ENCODE assay signal across 10 cellular contexts in the genomic region with DNA sequence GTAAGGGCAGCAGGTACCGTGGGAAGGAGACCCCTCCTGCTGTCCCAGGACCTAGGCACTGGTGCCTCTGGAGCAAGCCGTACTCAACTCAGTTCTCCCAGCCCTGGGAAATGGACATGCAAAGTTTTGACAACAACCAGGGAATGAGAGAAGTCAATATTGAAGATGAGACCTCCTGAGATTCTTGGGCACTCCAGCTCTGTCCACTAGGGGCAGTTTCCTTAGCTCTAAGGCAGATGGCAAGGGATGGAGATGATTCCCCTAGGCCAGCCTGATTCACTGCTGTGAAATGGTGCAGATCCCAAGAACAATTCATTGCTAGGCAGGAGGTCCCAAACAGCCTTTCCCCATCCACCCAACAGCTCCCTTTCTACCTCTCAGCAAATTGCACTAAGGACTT. TPM values are rescaled to one million over a fixed set of nuclear protein-coding genes. Genes with fewer than 3 reads are reported as not detected.
A peak's percentile ranks its signal among the peaks of the same experiment; 100 is the strongest.
DNase-seq lines count a peak whose midpoint lies in the region; ATAC-seq and TF ChIP-seq lines count a peak whose summit lies in the region.
"Had no signal": no experiment of that assay in that cellular context is flagged by ENCODE, and none has a peak within 500 bp of the region (broad histone marks: within the 10 kb centered on the region; RNA-seq: fewer than 3 reads in every experiment).

No MANE protein-coding gene starts in this region.

- no peak overlapping the region for H4K5ac ChIP-seq in H9 (ENCODE audit: insufficient read length, low read depth, low read length)

- peak; percentile 78 for TF ChIP-seq CTCF in H9 (conservative IDR thresholded peaks at IDR 0.05)
- no peak for TF ChIP-seq CTCF in upper lobe of left lung (IDR thresholded peaks at IDR 0.05)

- TF ChIP-seq EP300 in upper lobe of left lung (IDR thresholded peaks at IDR 0.05) = no peak

- H4K8ac ChIP-seq in H9 (replicated peaks; ENCODE audit: insufficient read length, low read depth, low read length) = no peak overlapping the region

- H3K27me3 ChIP-seq in H9 (ENCODE audit: insufficient read depth, low read length) = no peaks in the 10 kb centered on the region
- H3K27me3 ChIP-seq in iPS DF 6.9 (ENCODE audit: control insufficient read depth, insufficient read depth, low read length) = no peaks in the 10 kb centered on the region
- no peaks in the 10 kb centered on the region for H3K27me3 ChIP-seq in upper lobe of left lung

- H3K9ac ChIP-seq in H9 (ENCODE audit: extremely low read depth, insufficient read length, low read length) = no peak overlapping the region

- H3K4me1 ChIP-seq in H9 (ENCODE audit: insufficient read depth, low read length) (no peaks in the 10 kb centered on the region), iPS DF 6.9 (ENCODE audit: control insufficient read depth, insufficient read depth, low read length) (no peaks in the 10 kb centered on the region), upper lobe of left lung (no peaks in the 10 kb centered on the region)

- H3T11ph ChIP-seq in H9 (ENCODE audit: low read length) = no peak overlapping the region

- ATAC-seq in SK-N-SH treated with all-trans-retinoic acid at 6 μM for 48 hours (peak; percentile 81), upper lobe of left lung (ENCODE audit: low FRiP score in 2 of 2) (no peak), GM21786 (IDR thresholded peaks at IDR 0.05; ENCODE audit: unreplicated experiment) (no peak), GM18519 (IDR thresholded peaks at IDR 0.05; ENCODE audit: low FRiP score, unreplicated experiment) (no peak)
- ATAC-seq: effector memory CD8-positive, alpha-beta T cell; naive thymus-derived CD4-positive, alpha-beta T cell had no signal

- no peak overlapping the region for H3K18ac ChIP-seq in H9 (ENCODE audit: insufficient read length, low read depth, low read length)

- H3K79me2 ChIP-seq in H9 (ENCODE audit: insufficient read depth, low read length) = no peaks in the 10 kb centered on the region

- no peaks in the 10 kb centered on the region; the same call in 1 of the 2 replicates for H3K27me3 Mint-ChIP-seq in H9 (ENCODE audit: low read depth)

- H3K9me3 ChIP-seq in H9 (ENCODE audit: control insufficient read depth, low read depth, low read length) (no peaks in the 10 kb centered on the region), iPS DF 6.9 (ENCODE audit: control insufficient read depth, insufficient read depth, low read length) (no peaks in the 10 kb centered on the region), upper lobe of left lung (no peaks in the 10 kb centered on the region)

- H4K91ac ChIP-seq in H9 (ENCODE audit: insufficient read length, low read depth, low read length) = no peak overlapping the region

- no peak overlapping the region for H3K23ac ChIP-seq in H9 (ENCODE audit: insufficient read length, low read depth, low read length)

- peaks cover 0 to 9% of the 10 kb centered on the region in 2 experiments; a peak in 3 of 4 replicates for H3K4me1 Mint-ChIP-seq in H9
- H3K4me1 Mint-ChIP-seq: naive thymus-derived CD4-positive, alpha-beta T cell had no signal

- no peaks in the 10 kb centered on the region for H3K23me2 ChIP-seq in H9 (ENCODE audit: insufficient read length, low read depth, low read length, poor library complexity, severe bottlenecking)

- no peak overlapping the region for H3K27ac ChIP-seq in H9 (ENCODE audit: insufficient read length, low read depth, low read length)
- no peak overlapping the region for H3K27ac ChIP-seq in iPS DF 6.9 (ENCODE audit: low read length)
- H3K27ac ChIP-seq in upper lobe of left lung = no peak overlapping the region

- H3K36me3 ChIP-seq in iPS DF 6.9 (ENCODE audit: control insufficient read depth, insufficient read depth, low read length) = no peaks in the 10 kb centered on the region
- no peaks in the 10 kb centered on the region for H3K36me3 ChIP-seq in upper lobe of left lung

- no peak overlapping the region for H2BK12ac ChIP-seq in H9 (ENCODE audit: insufficient read length, low read depth, low read length)

- no peak overlapping the region for H3K4me3 ChIP-seq in iPS DF 6.9 (ENCODE audit: low read length)
- no peak overlapping the region for H3K4me3 ChIP-seq in upper lobe of left lung

- H4K20me1 ChIP-seq in H9 (ENCODE audit: control insufficient read depth, insufficient read depth, insufficient read length) = no peaks in the 10 kb centered on the region

- H2AFZ ChIP-seq in H9 (ENCODE audit: low read length) = no peak overlapping the region

- H3K27ac Mint-ChIP-seq in H9 = no peak overlapping the region
- H3K27ac Mint-ChIP-seq: effector memory CD8-positive, alpha-beta T cell; naive thymus-derived CD4-positive, alpha-beta T cell had no signal

- WGBS in H9 (ENCODE audit: extremely low coverage, insufficient read length, low lambda C conversion rate) = no CpG with 5 or more reads among the region's 2 CpGs
- WGBS in iPS DF 6.9 (ENCODE audit: insufficient coverage, insufficient read length) = no CpG with 5 or more reads among the region's 2 CpGs
- WGBS in upper lobe of left lung, 2 donors = 85 to 93% methylated on average over 2 of the region's 2 CpGs

- H3K9me3 Mint-ChIP-seq in H9 = no peaks in the 10 kb centered on the region
- H3K9me3 Mint-ChIP-seq: effector memory CD8-positive, alpha-beta T cell; naive thymus-derived CD4-positive, alpha-beta T cell had no signal

- no peak overlapping the region for H2BK20ac ChIP-seq in H9 (ENCODE audit: low read depth, low read length, poor library complexity, severe bottlenecking)

- no peak for TF ChIP-seq POLR2A in upper lobe of left lung (IDR thresholded peaks at IDR 0.05)

- no peaks in the 10 kb centered on the region for H3K79me1 ChIP-seq in H9 (ENCODE audit: insufficient read depth, low read depth, low read length, poor library complexity, severe bottlenecking)

- no peak overlapping the region for H3K4me2 ChIP-seq in H9 (ENCODE audit: insufficient read depth, insufficient read length, low read length)

- H2BK15ac ChIP-seq in H9 (ENCODE audit: low read depth, low read length) = no peak overlapping the region

- DNase-seq in AG20443 (ENCODE audit: low spot score) = peak; percentile 61
- DNase-seq in H9 = peak; percentile 61
- peak; percentile 45 for DNase-seq in iPS DF 6.9 (ENCODE audit: low read depth, low spot score)
- DNase-seq in upper lobe of left lung = no peak
- no peak for DNase-seq in A172 (ENCODE audit: low spot score)
- DNase-seq: effector memory CD8-positive, alpha-beta T cell; naive thymus-derived CD4-positive, alpha-beta T cell had no signal

- no peak overlapping the region for H3K4ac ChIP-seq in H9 (ENCODE audit: low read depth, low read length)

- H3K14ac ChIP-seq in H9 (ENCODE audit: insufficient read depth, low read length) = no peak overlapping the region

- no peak overlapping the region for H3K56ac ChIP-seq in H9 (ENCODE audit: insufficient read length, low read depth, low read length)

- H3K4me3 Mint-ChIP-seq in H9 = no peak overlapping the region
- H3K4me3 Mint-ChIP-seq: effector memory CD8-positive, alpha-beta T cell; naive thymus-derived CD4-positive, alpha-beta T cell had no signal

- H3K36me3 Mint-ChIP-seq in H9 (ENCODE audit: insufficient read depth in 1 of 3, low read depth in 3 of 3) = no peaks in the 10 kb centered on the region
- H3K36me3 Mint-ChIP-seq: naive thymus-derived CD4-positive, alpha-beta T cell had no signal

- H2BK5ac ChIP-seq in H9 (ENCODE audit: insufficient read length, low read length) = no peak overlapping the region

- no peak overlapping the region for H2AK5ac ChIP-seq in H9 (ENCODE audit: insufficient read length, low read length)

- H2BK120ac ChIP-seq in H9 (ENCODE audit: low read depth, low read length, poor library complexity, severe bottlenecking) = no peak overlapping the region

TF ChIP-seq in SK-N-SH treated with all-trans-retinoic acid at 6 μM for 48 hours, 23 proteins besides CTCF, POLR2A, EP300 and RAD21 (continues in another document):
- TF ChIP-seq, protein P1, sequence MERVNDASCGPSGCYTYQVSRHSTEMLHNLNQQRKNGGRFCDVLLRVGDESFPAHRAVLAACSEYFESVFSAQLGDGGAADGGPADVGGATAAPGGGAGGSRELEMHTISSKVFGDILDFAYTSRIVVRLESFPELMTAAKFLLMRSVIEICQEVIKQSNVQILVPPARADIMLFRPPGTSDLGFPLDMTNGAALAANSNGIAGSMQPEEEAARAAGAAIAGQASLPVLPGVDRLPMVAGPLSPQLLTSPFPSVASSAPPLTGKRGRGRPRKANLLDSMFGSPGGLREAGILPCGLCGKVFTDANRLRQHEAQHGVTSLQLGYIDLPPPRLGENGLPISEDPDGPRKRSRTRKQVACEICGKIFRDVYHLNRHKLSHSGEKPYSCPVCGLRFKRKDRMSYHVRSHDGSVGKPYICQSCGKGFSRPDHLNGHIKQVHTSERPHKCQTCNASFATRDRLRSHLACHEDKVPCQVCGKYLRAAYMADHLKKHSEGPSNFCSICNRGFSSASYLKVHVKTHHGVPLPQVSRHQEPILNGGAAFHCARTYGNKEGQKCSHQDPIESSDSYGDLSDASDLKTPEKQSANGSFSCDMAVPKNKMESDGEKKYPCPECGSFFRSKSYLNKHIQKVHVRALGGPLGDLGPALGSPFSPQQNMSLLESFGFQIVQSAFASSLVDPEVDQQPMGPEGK (CRISPR knock-in tag; IDR thresholded peaks at IDR 0.05; ENCODE audit: borderline replicate concordance) = no peak
- TF ChIP-seq ISL1 (CRISPR knock-in tag; IDR thresholded peaks at IDR 0.05) = no peak
- no peak for TF ChIP-seq BACH2 (CRISPR knock-in tag; IDR thresholded peaks at IDR 0.05; ENCODE audit: borderline replicate concordance)
- no peak for TF ChIP-seq ZFP3 (CRISPR knock-in tag; IDR thresholded peaks at IDR 0.05)
- TF ChIP-seq ARNTL (CRISPR knock-in tag; IDR thresholded peaks at IDR 0.05; ENCODE audit: borderline replicate concordance, low read depth) = no peak
- TF ChIP-seq, protein P2, sequence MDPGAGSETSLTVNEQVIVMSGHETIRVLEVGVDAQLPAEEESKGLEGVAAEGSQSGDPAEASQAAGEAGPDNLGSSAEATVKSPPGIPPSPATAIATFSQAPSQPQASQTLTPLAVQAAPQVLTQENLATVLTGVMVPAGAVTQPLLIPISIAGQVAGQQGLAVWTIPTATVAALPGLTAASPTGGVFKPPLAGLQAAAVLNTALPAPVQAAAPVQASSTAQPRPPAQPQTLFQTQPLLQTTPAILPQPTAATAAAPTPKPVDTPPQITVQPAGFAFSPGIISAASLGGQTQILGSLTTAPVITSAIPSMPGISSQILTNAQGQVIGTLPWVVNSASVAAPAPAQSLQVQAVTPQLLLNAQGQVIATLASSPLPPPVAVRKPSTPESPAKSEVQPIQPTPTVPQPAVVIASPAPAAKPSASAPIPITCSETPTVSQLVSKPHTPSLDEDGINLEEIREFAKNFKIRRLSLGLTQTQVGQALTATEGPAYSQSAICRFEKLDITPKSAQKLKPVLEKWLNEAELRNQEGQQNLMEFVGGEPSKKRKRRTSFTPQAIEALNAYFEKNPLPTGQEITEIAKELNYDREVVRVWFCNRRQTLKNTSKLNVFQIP (CRISPR knock-in tag; IDR thresholded peaks at IDR 0.05; ENCODE audit: borderline replicate concordance, low read depth) = no peak
- TF ChIP-seq GLIS3 (CRISPR knock-in tag; IDR thresholded peaks at IDR 0.05) = no peak

RNA-seq across cellular contexts. Expression of a gene that starts 20.6 kb away (rescaled TPM):
- total RNA-seq in H9 (2021) (0.09 TPM in 1 of 2 replicates, not detected in the other), upper lobe of left lung (under 1 TPM in 3 of 6 donors, not detected in 3; 0.17 to 0.59 (median 0.22) TPM)
- not detected in 2 replicates for total RNA-seq in A172 (2014; rRNA removed; shearing (Covaris generic))

RNA-seq across cellular contexts. Expression of a gene that starts 49.4 kb away (rescaled TPM):
- total RNA-seq in H9 (2021) (not detected in 2 replicates), upper lobe of left lung (10 to 100 TPM in 3 of 6 donors, 1 to 10 TPM in 2, under 1 TPM in 1; 0.43 to 47.8 (median 14.9) TPM)
- total RNA-seq in A172 (2014; rRNA removed; shearing (Covaris generic)) = 0.19 TPM in 1 of 2 replicates, not detected in the other

Comparison
In these comparisons a context has a peak if more than half of its experiments do, and no peak if none do; other contexts are left out.
1. DNase-seq: peak in AG20443 (single experiment), H9 (single experiment) and iPS DF 6.9 (single experiment); none in upper lobe of left lung (0 of 2) and A172 (single experiment).